1 cellular context compared by ENCODE assay signal in the genomic region with DNA sequence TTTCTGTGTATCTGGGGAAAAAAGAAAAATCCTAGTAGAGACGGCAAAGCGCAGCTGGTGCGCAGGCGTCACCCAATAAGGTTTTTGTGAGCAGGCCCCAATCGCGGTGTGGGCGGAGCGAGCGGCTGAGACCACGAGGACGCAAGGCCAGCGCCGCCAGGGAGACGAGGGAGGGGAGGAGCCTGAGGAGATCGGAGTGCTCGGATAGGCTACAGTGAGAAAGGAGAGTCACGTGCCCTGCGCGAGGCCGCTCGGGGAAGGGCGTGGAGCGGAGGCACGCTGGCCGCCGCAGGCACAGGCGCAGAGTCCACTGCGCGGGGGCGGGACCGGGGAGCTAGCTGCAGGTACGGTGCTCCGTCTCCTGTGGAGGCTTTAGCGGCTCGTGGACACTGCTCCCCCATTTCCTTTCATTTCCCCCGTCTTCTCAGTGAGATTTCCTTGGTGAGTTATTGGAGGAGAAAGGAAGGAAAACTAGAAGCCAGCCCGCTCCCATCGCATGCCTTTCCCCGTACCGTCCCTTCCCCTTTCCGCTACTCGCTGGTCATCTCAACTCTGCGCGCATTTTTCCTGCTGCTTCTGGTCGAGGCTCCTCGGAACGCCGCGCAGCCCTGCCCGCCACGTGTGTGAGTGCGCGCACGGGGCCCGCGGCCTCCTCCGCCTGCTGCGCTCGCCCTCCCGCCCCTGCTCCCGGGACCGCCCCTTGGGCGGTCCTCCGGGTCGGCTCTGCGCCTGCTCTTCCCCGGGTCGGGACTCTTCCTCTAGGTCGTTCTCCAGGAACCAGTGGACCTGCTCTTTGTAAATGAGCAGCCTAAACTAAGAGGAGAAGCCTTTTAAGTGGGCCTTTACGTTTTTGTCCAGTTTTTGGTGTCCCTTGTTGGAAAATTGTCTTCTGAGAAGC.
TF ChIP-seq lines count a peak whose summit lies in the region.

Gene THNSL1, plus strand, starts transcription at position 264 of the 898 bp plus-strand sequence. CDS start 6,612 bp downstream, outside the sequence.

TF ChIP-seq in K562, 482 proteins besides CTCF, POLR2A, EP300 and RAD21 (continued from another document and continues in another):
- TF ChIP-seq ATF1 (CRISPR knock-in tag; IDR thresholded peaks at IDR 0.05) (no peak), ATF1 (tag; IDR thresholded peaks at IDR 0.05) (peak; percentile 78), ZNF398 (CRISPR knock-in tag; IDR thresholded peaks at IDR 0.05) (no peak), ZNF143 (CRISPR knock-in tag; IDR thresholded peaks at IDR 0.05) (peak; percentile 48; the same call in 1 of the 2 replicates), ZNF561 (CRISPR knock-in tag; conservative IDR thresholded peaks at IDR 0.05) (no peak), ZNF79 (CRISPR knock-in tag; IDR thresholded peaks at IDR 0.05; ENCODE audit: low read depth) (no peak), JUNB (CRISPR knock-in tag; conservative IDR thresholded peaks at IDR 0.05) (no peak), BRF2 (IDR thresholded peaks at IDR 0.05; ENCODE audit: borderline replicate concordance, insufficient read depth, insufficient read length) (no peak), ZNF785 (CRISPR knock-in tag; IDR thresholded peaks at IDR 0.05) (no peak), ZNF511 (CRISPR knock-in tag; IDR thresholded peaks at IDR 0.05) (peak; percentile 99), SMARCC2 (IDR thresholded peaks at IDR 0.05; ENCODE audit: low read depth) (no peak), BHLHE40 (IDR thresholded peaks at IDR 0.05; ENCODE audit: low read length) (peak; percentile 98), SAP30 (IDR thresholded peaks at IDR 0.05; ENCODE audit: borderline replicate concordance, insufficient read depth, low read depth, low read length, poor library complexity, severe bottlenecking) (peak; percentile 90), STAT5A (IDR thresholded peaks at IDR 0.05; ENCODE audit: borderline replicate concordance, low read length) (no peak; the same call in 1 of the 2 replicates), ZNF780A (CRISPR knock-in tag; IDR thresholded peaks at IDR 0.05) (no peak), ZFP30 (CRISPR knock-in tag; IDR thresholded peaks at IDR 0.05; ENCODE audit: borderline replicate concordance) (no peak), ETV6 (IDR thresholded peaks at IDR 0.05; ENCODE audit: borderline replicate concordance in 1 of 2, low read depth in 2 of 2, low read length in 1 of 2) (no peak), ETV6 (CRISPR knock-in tag; IDR thresholded peaks at IDR 0.05; ENCODE audit: borderline replicate concordance) (peak; percentile 99), ZNF778 (CRISPR knock-in tag; IDR thresholded peaks at IDR 0.05) (no peak), ZBTB9 (CRISPR knock-in tag; IDR thresholded peaks at IDR 0.05) (peak; percentile 69; the same call in 1 of the 2 replicates), SMC3 (conservative IDR thresholded peaks at IDR 0.05; ENCODE audit: insufficient read depth, low read depth, low read length) (no peak), GATA2 (CRISPR knock-in tag; IDR thresholded peaks at IDR 0.05) (peak; percentile 40; the same call in 1 of the 2 replicates), PBX2 (CRISPR knock-in tag; IDR thresholded peaks at IDR 0.05; ENCODE audit: low read depth) (no peak), PBX2 (tag; conservative IDR thresholded peaks at IDR 0.05; ENCODE audit: low read depth) (no peak), ZC3H4 (CRISPR knock-in tag; IDR thresholded peaks at IDR 0.05; ENCODE audit: borderline replicate concordance) (no peak; the same call in 1 of the 2 replicates), CCAR2 (IDR thresholded peaks at IDR 0.05; ENCODE audit: low read depth, low read length) (no peak), SP1 (CRISPR knock-in tag; IDR thresholded peaks at IDR 0.05) (peak; percentile 83), HMGXB4 (CRISPR knock-in tag; IDR thresholded peaks at IDR 0.05) (peak; percentile 95), ZSCAN32 (CRISPR knock-in tag; IDR thresholded peaks at IDR 0.05) (peak; percentile 33), FOXA1 (IDR thresholded peaks at IDR 0.05; ENCODE audit: borderline replicate concordance) (no peak), RFX1 (IDR thresholded peaks at IDR 0.05) (no peak), NUFIP1 (IDR thresholded peaks at IDR 0.05; ENCODE audit: partially characterized antibody) (no peak), TAF9B (IDR thresholded peaks at IDR 0.05; ENCODE audit: partially characterized antibody) (peak; percentile 46), ARID3A (IDR thresholded peaks at IDR 0.05; ENCODE audit: borderline replicate concordance, low read depth, low read length) (no peak)
- TF ChIP-seq, protein P1, sequence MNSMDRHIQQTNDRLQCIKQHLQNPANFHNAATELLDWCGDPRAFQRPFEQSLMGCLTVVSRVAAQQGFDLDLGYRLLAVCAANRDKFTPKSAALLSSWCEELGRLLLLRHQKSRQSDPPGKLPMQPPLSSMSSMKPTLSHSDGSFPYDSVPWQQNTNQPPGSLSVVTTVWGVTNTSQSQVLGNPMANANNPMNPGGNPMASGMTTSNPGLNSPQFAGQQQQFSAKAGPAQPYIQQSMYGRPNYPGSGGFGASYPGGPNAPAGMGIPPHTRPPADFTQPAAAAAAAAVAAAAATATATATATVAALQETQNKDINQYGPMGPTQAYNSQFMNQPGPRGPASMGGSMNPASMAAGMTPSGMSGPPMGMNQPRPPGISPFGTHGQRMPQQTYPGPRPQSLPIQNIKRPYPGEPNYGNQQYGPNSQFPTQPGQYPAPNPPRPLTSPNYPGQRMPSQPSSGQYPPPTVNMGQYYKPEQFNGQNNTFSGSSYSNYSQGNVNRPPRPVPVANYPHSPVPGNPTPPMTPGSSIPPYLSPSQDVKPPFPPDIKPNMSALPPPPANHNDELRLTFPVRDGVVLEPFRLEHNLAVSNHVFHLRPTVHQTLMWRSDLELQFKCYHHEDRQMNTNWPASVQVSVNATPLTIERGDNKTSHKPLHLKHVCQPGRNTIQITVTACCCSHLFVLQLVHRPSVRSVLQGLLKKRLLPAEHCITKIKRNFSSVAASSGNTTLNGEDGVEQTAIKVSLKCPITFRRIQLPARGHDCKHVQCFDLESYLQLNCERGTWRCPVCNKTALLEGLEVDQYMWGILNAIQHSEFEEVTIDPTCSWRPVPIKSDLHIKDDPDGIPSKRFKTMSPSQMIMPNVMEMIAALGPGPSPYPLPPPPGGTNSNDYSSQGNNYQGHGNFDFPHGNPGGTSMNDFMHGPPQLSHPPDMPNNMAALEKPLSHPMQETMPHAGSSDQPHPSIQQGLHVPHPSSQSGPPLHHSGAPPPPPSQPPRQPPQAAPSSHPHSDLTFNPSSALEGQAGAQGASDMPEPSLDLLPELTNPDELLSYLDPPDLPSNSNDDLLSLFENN (IDR thresholded peaks at IDR 0.05; ENCODE audit: low read depth in 2 of 2, low read length in 2 of 2): no peak; a peak in 1 of 4 replicates
- TF ChIP-seq, protein P2, sequence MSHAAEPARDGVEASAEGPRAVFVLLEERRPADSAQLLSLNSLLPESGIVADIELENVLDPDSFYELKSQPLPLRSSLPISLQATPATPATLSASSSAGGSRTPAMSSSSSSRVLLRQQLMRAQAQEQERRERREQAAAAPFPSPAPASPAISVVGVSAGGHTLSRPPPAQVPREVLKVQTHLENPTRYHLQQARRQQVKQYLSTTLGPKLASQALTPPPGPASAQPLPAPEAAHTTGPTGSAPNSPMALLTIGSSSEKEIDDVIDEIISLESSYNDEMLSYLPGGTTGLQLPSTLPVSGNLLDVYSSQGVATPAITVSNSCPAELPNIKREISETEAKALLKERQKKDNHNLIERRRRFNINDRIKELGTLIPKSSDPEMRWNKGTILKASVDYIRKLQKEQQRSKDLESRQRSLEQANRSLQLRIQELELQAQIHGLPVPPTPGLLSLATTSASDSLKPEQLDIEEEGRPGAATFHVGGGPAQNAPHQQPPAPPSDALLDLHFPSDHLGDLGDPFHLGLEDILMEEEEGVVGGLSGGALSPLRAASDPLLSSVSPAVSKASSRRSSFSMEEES (CRISPR knock-in tag; IDR thresholded peaks at IDR 0.05): peak; percentile 98
